Comparison of ENCODE assay signal across 27 cellular contexts in genomic region chr5:109168151-109168550, GRCh38.
"Had no signal": no experiment of that assay in that cellular context is flagged by ENCODE, and none has a peak within 500 bp of the region (broad histone marks: within the 10 kb centered on the region; RNA-seq: fewer than 3 reads in every experiment).

No MANE protein-coding gene starts in this region.

- DNase-seq: hypothalamus; islet precursor cell; left ventricle myocardium inferior; mesendoderm; naive thymus-derived CD4-positive, alpha-beta T cell; ovary; posterior cingulate gyrus; retina; right cardiac atrium; sigmoid colon; stimulated activated CD4-positive, alpha-beta T cell treated with anti-CD3 and anti-CD28 coated beads, Interleukin-1b, Interleukin-23, amount 100 ng/mL, for 48 hours; stimulated activated CD4-positive, alpha-beta T cell treated with anti-CD3 and anti-CD28 coated beads, Interleukin-2, amount 100 ng/mL, for 48 hours; stimulated activated CD4-positive, alpha-beta T cell treated with anti-CD3 and anti-CD28 coated beads, Interleukin-4, amount 100 ng/mL, for 4 hours; stimulated activated CD8-positive, alpha-beta memory T cell treated with anti-CD3 and anti-CD28 coated beads, Interleukin-4, amount 100 ng/mL, for 48 hours; stimulated activated naive CD8-positive, alpha-beta T cell treated with anti-CD3 and anti-CD28 coated beads, Interleukin-15, Interleukin-2, amounts not matched to agents 100 U/mL and 50 U/mL, for 24 hours; stomach; testis; thyroid gland; transverse colon; upper lobe of left lung had no signal

- H3K4me3 Mint-ChIP-seq: mesothelial cell of epicardium; naive thymus-derived CD4-positive, alpha-beta T cell; natural killer cell treated with Interleukin-12 subunit alpha and Interleukin-12 subunit beta and Interleukin-15 and Interleukin-18, amount 100 ng/mL, for 72 hours; stimulated activated memory B cell treated with anti-CD40 and anti-IgM and Interleukin-4, amounts not matched to agents 10 μg/mL and 1 μg/mL and 100 μg/mL, for 72 hours had no signal

- H3K4me1 Mint-ChIP-seq: mesothelial cell of epicardium; naive thymus-derived CD4-positive, alpha-beta T cell had no signal

- H3K27me3 Mint-ChIP-seq: naive thymus-derived CD4-positive, alpha-beta T cell; natural killer cell treated with Interleukin-12 subunit alpha and Interleukin-12 subunit beta and Interleukin-15 and Interleukin-18, amount 100 ng/mL, for 72 hours; stimulated activated memory B cell treated with anti-CD40 and anti-IgM and Interleukin-4, amounts not matched to agents 10 μg/mL and 1 μg/mL and 100 μg/mL, for 72 hours had no signal

- H3K27ac ChIP-seq: left ventricle myocardium inferior, ovary, prostate gland, sigmoid colon, stomach, testis, thyroid gland, transverse colon, upper lobe of left lung, vagina had no signal

- H3K9me3 ChIP-seq: left ventricle myocardium inferior, ovary, prostate gland, sigmoid colon, stomach, testis, thyroid gland, transverse colon, upper lobe of left lung, vagina had no signal

- H3K4me3 ChIP-seq: left ventricle myocardium inferior, lung, ovary, prostate gland, sigmoid colon, smooth muscle cell, stomach, testis, thyroid gland, transverse colon, upper lobe of left lung, vagina had no signal

- H3K27ac Mint-ChIP-seq: mesothelial cell of epicardium; naive thymus-derived CD4-positive, alpha-beta T cell; natural killer cell treated with Interleukin-12 subunit alpha and Interleukin-12 subunit beta and Interleukin-15 and Interleukin-18, amount 100 ng/mL, for 72 hours; stimulated activated memory B cell treated with anti-CD40 and anti-IgM and Interleukin-4, amounts not matched to agents 10 μg/mL and 1 μg/mL and 100 μg/mL, for 72 hours had no signal

- H3K36me3 ChIP-seq: left ventricle myocardium inferior, ovary, prostate gland, sigmoid colon, stomach, thyroid gland, transverse colon, upper lobe of left lung, vagina had no signal

- H3K4me2 ChIP-seq: smooth muscle cell had no signal

- H3K4me1 ChIP-seq: left ventricle myocardium inferior, prostate gland, sigmoid colon, stomach, testis, thyroid gland, transverse colon, upper lobe of left lung, vagina had no signal

- H3K9me3 Mint-ChIP-seq: naive thymus-derived CD4-positive, alpha-beta T cell; natural killer cell treated with Interleukin-12 subunit alpha and Interleukin-12 subunit beta and Interleukin-15 and Interleukin-18, amount 100 ng/mL, for 72 hours; stimulated activated memory B cell treated with anti-CD40 and anti-IgM and Interleukin-4, amounts not matched to agents 10 μg/mL and 1 μg/mL and 100 μg/mL, for 72 hours had no signal

- ATAC-seq: naive thymus-derived CD4-positive, alpha-beta T cell; natural killer cell treated with Interleukin-12 subunit alpha and Interleukin-12 subunit beta and Interleukin-15 and Interleukin-18, amount 100 ng/mL, for 72 hours; right cardiac atrium; stimulated activated memory B cell treated with anti-CD40 and anti-IgM and Interleukin-4, amounts not matched to agents 10 μg/mL and 1 μg/mL and 100 μg/mL, for 72 hours; stimulated activated naive CD8-positive, alpha-beta T cell treated with anti-CD3 and anti-CD28 coated beads, Interleukin-15, Interleukin-2, amounts not matched to agents 100 U/mL and 50 U/mL, for 24 hours had no signal

- H3K27me3 ChIP-seq: ovary, sigmoid colon, stomach, testis, thyroid gland, transverse colon, upper lobe of left lung, vagina had no signal
